Comparison of ENCODE assay signal across 34 cellular contexts in the genomic region with DNA sequence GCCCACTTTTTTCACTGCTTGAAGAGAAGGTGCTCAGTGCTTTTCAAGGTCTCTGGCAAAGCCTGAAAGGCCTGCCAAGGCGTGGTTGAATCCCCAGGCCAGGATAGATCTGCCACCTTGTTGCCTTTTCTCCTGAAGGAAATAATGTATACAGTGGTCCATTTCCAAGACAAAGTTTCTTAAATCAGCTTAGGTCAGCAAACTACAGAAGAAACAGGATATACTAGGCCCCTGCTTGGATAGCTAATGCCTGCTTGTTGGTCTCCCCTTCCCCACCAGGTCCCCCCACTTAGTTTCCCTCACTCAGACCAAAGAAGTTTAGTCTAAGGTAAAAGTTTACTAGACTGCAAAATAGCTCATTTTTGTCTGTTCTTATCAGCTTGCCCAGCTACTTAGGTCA. TPM values are rescaled to one million over a fixed set of nuclear protein-coding genes. Genes with fewer than 3 reads are reported as not detected.
"Had no signal": no experiment of that assay in that cellular context is flagged by ENCODE, and none has a peak within 500 bp of the region (broad histone marks: within the 10 kb centered on the region; RNA-seq: fewer than 3 reads in every experiment).

No MANE protein-coding gene starts in this region.

- DNase-seq: activated CD4-positive, alpha-beta memory T cell treated with anti-CD3 and anti-CD28 coated beads for 36 hours; activated CD4-positive, alpha-beta T cell treated with anti-CD3 and anti-CD28 coated beads for 36 hours; activated CD4-positive, alpha-beta T cell treated with anti-CD3 and anti-CD28 coated beads, Interleukin-2, amount 10 ng/mL, durations not matched to agents 24 days and 14 days; activated CD4-positive, CD25-positive, alpha-beta regulatory T cell; activated CD4-positive, CD25-positive, alpha-beta regulatory T cell treated with anti-CD3 and anti-CD28 coated beads, Interleukin-2, amount 50 U/mL, for 72 hours; activated CD8-positive, alpha-beta memory T cell treated with anti-CD3 and anti-CD28 coated beads, Interleukin-2, amount 10 ng/mL, durations not matched to agents 7 days and 5 days; activated CD8-positive, alpha-beta memory T cell treated with anti-CD3 and anti-CD28 coated beads, Interleukin-2, amount 50 U/mL, for 4 hours; activated CD8-positive, alpha-beta T cell treated with anti-CD3 and anti-CD28 coated beads, Interleukin-2, amount 10 ng/mL, durations not matched to agents 7 days and 5 days; activated effector memory CD4-positive, alpha-beta T cell treated with anti-CD3 and anti-CD28 coated beads, Interleukin-2, amount 50 U/mL, for 16 hours; activated naive CD4-positive, alpha-beta T cell treated with anti-CD3 and anti-CD28 coated beads for 36 hours; activated naive CD8-positive, alpha-beta T cell treated with anti-CD3 and anti-CD28 coated beads for 36 hours; activated naive CD8-positive, alpha-beta T cell treated with anti-CD3 and anti-CD28 coated beads, Interleukin-2, amount 50 U/mL, for 24 hours; activated T-cell treated with anti-CD3 and anti-CD28 coated beads, Interleukin-2, amount 50 U/mL, for 1 hour; activated T-cell treated with anti-CD3 and anti-CD28 coated beads, Interleukin-2, amount 50 U/mL, for 48 hours; amygdala; aorta; body of pancreas; cortex of kidney; dermis blood vessel endothelial cell; effector CD4-positive, alpha-beta T cell; effector memory CD8-positive, alpha-beta T cell; esophagus squamous epithelium; foreskin melanocyte; heart right ventricle; T-helper 2 cell had no signal

- H3K36me3 Mint-ChIP-seq: activated CD4-positive, alpha-beta memory T cell treated with anti-CD3 and anti-CD28 coated beads for 36 hours; activated CD8-positive, alpha-beta memory T cell treated with anti-CD3 and anti-CD28 coated beads, Interleukin-2, amount 10 ng/mL, durations not matched to agents 7 days and 5 days; activated naive CD4-positive, alpha-beta T cell treated with anti-CD3 and anti-CD28 coated beads, Interleukin-2, amount 50 U/mL, for 24 hours; activated naive CD8-positive, alpha-beta T cell treated with anti-CD3 and anti-CD28 coated beads for 36 hours had no signal

- H3K27me3 Mint-ChIP-seq: activated CD4-positive, alpha-beta memory T cell treated with anti-CD3 and anti-CD28 coated beads for 36 hours; activated CD4-positive, alpha-beta T cell treated with anti-CD3 and anti-CD28 coated beads for 36 hours; activated naive CD8-positive, alpha-beta T cell treated with anti-CD3 and anti-CD28 coated beads, Interleukin-2, amount 50 U/mL, for 24 hours had no signal

- H3K27ac Mint-ChIP-seq: activated CD4-positive, alpha-beta memory T cell treated with anti-CD3 and anti-CD28 coated beads for 36 hours; activated CD4-positive, alpha-beta T cell treated with anti-CD3 and anti-CD28 coated beads for 36 hours; activated CD4-positive, alpha-beta T cell treated with anti-CD3 and anti-CD28 coated beads, Interleukin-2, amount 10 ng/mL, durations not matched to agents 24 days and 14 days; activated CD8-positive, alpha-beta memory T cell treated with anti-CD3 and anti-CD28 coated beads, Interleukin-2, amount 10 ng/mL, durations not matched to agents 7 days and 5 days; activated CD8-positive, alpha-beta T cell treated with anti-CD3 and anti-CD28 coated beads, Interleukin-2, amount 10 ng/mL, durations not matched to agents 7 days and 5 days; activated naive CD4-positive, alpha-beta T cell treated with anti-CD3 and anti-CD28 coated beads for 36 hours; activated naive CD4-positive, alpha-beta T cell treated with anti-CD3 and anti-CD28 coated beads, Interleukin-2, amount 50 U/mL, for 24 hours; activated naive CD8-positive, alpha-beta T cell treated with anti-CD3 and anti-CD28 coated beads for 36 hours; activated naive CD8-positive, alpha-beta T cell treated with anti-CD3 and anti-CD28 coated beads, Interleukin-2, amount 50 U/mL, for 24 hours; activated T-helper 1 cell treated with anti-CD3 and anti-CD28 coated beads, Interleukin-12 subunit alpha, Interleukin-12 subunit beta, Interleukin-2, Interleukin-4 antibody, amounts not matched to agents 30 ng/mL and 10 ng/mL and 1 ng/mL, durations not matched to agents 14 hours and 24 hours and 36 hours; activated T-helper 2 cell treated with anti-CD3 and anti-CD28 coated beads, Interferon-gamma antibody, Interleukin-2, Interleukin-4, amounts not matched to agents 10 μg/mL and 5 μg/mL and 100 μg/mL, durations not matched to agents 14 hours and 24 hours and 36 hours; effector memory CD8-positive, alpha-beta T cell had no signal

- H3K27ac ChIP-seq: adrenal gland, body of pancreas, esophagus squamous epithelium, gastroesophageal sphincter, heart right ventricle had no signal

- FAIRE-seq: colon had no signal

- H3K9me3 Mint-ChIP-seq: activated CD4-positive, alpha-beta memory T cell treated with anti-CD3 and anti-CD28 coated beads for 36 hours; activated CD4-positive, alpha-beta T cell treated with anti-CD3 and anti-CD28 coated beads, Interleukin-2, amount 10 ng/mL, durations not matched to agents 24 days and 14 days; activated naive CD4-positive, alpha-beta T cell treated with anti-CD3 and anti-CD28 coated beads for 36 hours; activated naive CD4-positive, alpha-beta T cell treated with anti-CD3 and anti-CD28 coated beads, Interleukin-2, amount 50 U/mL, for 24 hours; activated naive CD8-positive, alpha-beta T cell treated with anti-CD3 and anti-CD28 coated beads for 36 hours; activated naive CD8-positive, alpha-beta T cell treated with anti-CD3 and anti-CD28 coated beads, Interleukin-2, amount 50 U/mL, for 24 hours; activated T-helper 1 cell treated with anti-CD3 and anti-CD28 coated beads, Interleukin-12 subunit alpha, Interleukin-12 subunit beta, Interleukin-2, Interleukin-4 antibody, amounts not matched to agents 30 ng/mL and 10 ng/mL and 1 ng/mL, durations not matched to agents 14 hours and 24 hours and 36 hours; activated T-helper 2 cell treated with anti-CD3 and anti-CD28 coated beads, Interferon-gamma antibody, Interleukin-2, Interleukin-4, amounts not matched to agents 10 μg/mL and 5 μg/mL and 100 μg/mL, durations not matched to agents 14 hours and 24 hours and 36 hours; effector memory CD8-positive, alpha-beta T cell had no signal

- H3K4me3 ChIP-seq: adrenal gland, body of pancreas, esophagus squamous epithelium, gastroesophageal sphincter, heart right ventricle had no signal

- H3K27me3 ChIP-seq: adrenal gland, body of pancreas had no signal

- H3K4me1 ChIP-seq: body of pancreas, gastroesophageal sphincter, heart right ventricle had no signal

- H3K4me3 Mint-ChIP-seq: activated CD4-positive, alpha-beta memory T cell treated with anti-CD3 and anti-CD28 coated beads for 36 hours; activated CD4-positive, alpha-beta T cell treated with anti-CD3 and anti-CD28 coated beads for 36 hours; activated CD4-positive, alpha-beta T cell treated with anti-CD3 and anti-CD28 coated beads, Interleukin-2, amount 10 ng/mL, durations not matched to agents 24 days and 14 days; activated CD8-positive, alpha-beta memory T cell treated with anti-CD3 and anti-CD28 coated beads, Interleukin-2, amount 10 ng/mL, durations not matched to agents 7 days and 5 days; activated CD8-positive, alpha-beta T cell treated with anti-CD3 and anti-CD28 coated beads, Interleukin-2, amount 10 ng/mL, durations not matched to agents 7 days and 5 days; activated naive CD4-positive, alpha-beta T cell treated with anti-CD3 and anti-CD28 coated beads for 36 hours; activated naive CD4-positive, alpha-beta T cell treated with anti-CD3 and anti-CD28 coated beads, Interleukin-2, amount 50 U/mL, for 24 hours; activated naive CD8-positive, alpha-beta T cell treated with anti-CD3 and anti-CD28 coated beads for 36 hours; activated naive CD8-positive, alpha-beta T cell treated with anti-CD3 and anti-CD28 coated beads, Interleukin-2, amount 50 U/mL, for 24 hours; activated T-helper 1 cell treated with anti-CD3 and anti-CD28 coated beads, Interleukin-12 subunit alpha, Interleukin-12 subunit beta, Interleukin-2, Interleukin-4 antibody, amounts not matched to agents 30 ng/mL and 10 ng/mL and 1 ng/mL, durations not matched to agents 14 hours and 24 hours and 36 hours; effector memory CD8-positive, alpha-beta T cell had no signal

- H3K4me1 Mint-ChIP-seq: activated CD4-positive, alpha-beta T cell treated with anti-CD3 and anti-CD28 coated beads for 36 hours; activated CD4-positive, alpha-beta T cell treated with anti-CD3 and anti-CD28 coated beads, Interleukin-2, amount 10 ng/mL, durations not matched to agents 24 days and 14 days; activated CD8-positive, alpha-beta memory T cell treated with anti-CD3 and anti-CD28 coated beads, Interleukin-2, amount 10 ng/mL, durations not matched to agents 7 days and 5 days; activated naive CD4-positive, alpha-beta T cell treated with anti-CD3 and anti-CD28 coated beads, Interleukin-2, amount 50 U/mL, for 24 hours; activated naive CD8-positive, alpha-beta T cell treated with anti-CD3 and anti-CD28 coated beads for 36 hours; activated naive CD8-positive, alpha-beta T cell treated with anti-CD3 and anti-CD28 coated beads, Interleukin-2, amount 50 U/mL, for 24 hours had no signal

- H3K36me3 ChIP-seq: adrenal gland, gastroesophageal sphincter, heart right ventricle had no signal

- ATAC-seq: activated CD4-positive, alpha-beta T cell treated with anti-CD3 and anti-CD28 coated beads for 36 hours; activated CD8-positive, alpha-beta memory T cell treated with anti-CD3 and anti-CD28 coated beads, Interleukin-2, amount 10 ng/mL, durations not matched to agents 7 days and 5 days; activated CD8-positive, alpha-beta T cell treated with anti-CD3 and anti-CD28 coated beads, Interleukin-2, amount 10 ng/mL, durations not matched to agents 7 days and 5 days; activated naive CD8-positive, alpha-beta T cell treated with anti-CD3 and anti-CD28 coated beads, Interleukin-2, amount 50 U/mL, for 24 hours; body of pancreas; effector memory CD8-positive, alpha-beta T cell; gastroesophageal sphincter; heart right ventricle had no signal

- H3K9me3 ChIP-seq: adrenal gland, body of pancreas, esophagus squamous epithelium, gastroesophageal sphincter, heart right ventricle had no signal

RNA-seq across cellular contexts. Expression of a gene that starts 19.9 kb away (rescaled TPM):
- total RNA-seq: activated CD4-positive, alpha-beta memory T cell treated with anti-CD3 and anti-CD28 coated beads for 36 hours; activated CD4-positive, alpha-beta T cell treated with anti-CD3 and anti-CD28 coated beads for 36 hours; activated CD4-positive, alpha-beta T cell treated with anti-CD3 and anti-CD28 coated beads, Interleukin-2, amount 10 ng/mL, durations not matched to agents 24 days and 14 days; activated CD8-positive, alpha-beta memory T cell treated with anti-CD3 and anti-CD28 coated beads for 36 hours; activated CD8-positive, alpha-beta memory T cell treated with anti-CD3 and anti-CD28 coated beads, Interleukin-2, amount 10 ng/mL, durations not matched to agents 7 days and 5 days; activated CD8-positive, alpha-beta T cell treated with anti-CD3 and anti-CD28 coated beads, Interleukin-2, amount 10 ng/mL, durations not matched to agents 7 days and 5 days; activated naive CD4-positive, alpha-beta T cell treated with anti-CD3 and anti-CD28 coated beads for 36 hours; activated naive CD8-positive, alpha-beta T cell treated with anti-CD3 and anti-CD28 coated beads for 36 hours; activated T-helper 1 cell treated with anti-CD3 and anti-CD28 coated beads, Interleukin-12 subunit alpha, Interleukin-12 subunit beta, Interleukin-2, Interleukin-4 antibody, amounts not matched to agents 30 ng/mL and 10 ng/mL and 1 ng/mL, durations not matched to agents 14 hours and 24 hours and 36 hours; activated T-helper 2 cell treated with anti-CD3 and anti-CD28 coated beads, Interferon-gamma antibody, Interleukin-2, Interleukin-4, amounts not matched to agents 10 μg/mL and 5 μg/mL and 100 μg/mL, durations not matched to agents 14 hours and 24 hours and 36 hours; chondrocyte; fibroblast of villous mesenchyme had no signal
